1 cellular context compared by ENCODE assay signal in the genomic region with DNA sequence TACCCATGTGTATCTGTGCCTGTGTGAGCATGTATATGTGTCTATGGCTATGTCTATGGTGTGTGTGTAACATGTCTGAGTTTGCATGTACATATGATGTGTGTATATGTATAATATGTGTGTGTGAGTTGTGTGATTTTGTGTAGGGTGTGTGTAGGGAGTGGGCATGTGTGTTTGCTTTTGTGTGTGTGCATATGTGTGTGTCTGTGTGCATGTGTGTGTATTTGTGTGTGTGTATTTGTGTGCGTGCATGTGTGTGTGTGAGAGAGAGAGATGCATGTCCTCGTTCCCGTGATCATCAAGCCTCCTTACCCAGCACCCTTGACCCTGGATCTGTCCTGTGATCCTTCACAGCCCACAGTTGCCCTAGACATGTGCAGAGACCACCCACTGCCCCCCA.
A peak's percentile ranks its signal among the peaks of the same experiment; 100 is the strongest.
TF ChIP-seq lines count a peak whose summit lies in the region.

No MANE protein-coding gene starts in this region.

TF ChIP-seq in HepG2, 621 proteins besides CTCF, POLR2A, EP300 and RAD21 (continued from another document):
- TF ChIP-seq, protein P1, sequence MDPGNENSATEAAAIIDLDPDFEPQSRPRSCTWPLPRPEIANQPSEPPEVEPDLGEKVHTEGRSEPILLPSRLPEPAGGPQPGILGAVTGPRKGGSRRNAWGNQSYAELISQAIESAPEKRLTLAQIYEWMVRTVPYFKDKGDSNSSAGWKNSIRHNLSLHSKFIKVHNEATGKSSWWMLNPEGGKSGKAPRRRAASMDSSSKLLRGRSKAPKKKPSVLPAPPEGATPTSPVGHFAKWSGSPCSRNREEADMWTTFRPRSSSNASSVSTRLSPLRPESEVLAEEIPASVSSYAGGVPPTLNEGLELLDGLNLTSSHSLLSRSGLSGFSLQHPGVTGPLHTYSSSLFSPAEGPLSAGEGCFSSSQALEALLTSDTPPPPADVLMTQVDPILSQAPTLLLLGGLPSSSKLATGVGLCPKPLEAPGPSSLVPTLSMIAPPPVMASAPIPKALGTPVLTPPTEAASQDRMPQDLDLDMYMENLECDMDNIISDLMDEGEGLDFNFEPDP (CRISPR knock-in tag; conservative IDR thresholded peaks at IDR 0.05) = 0 out of 2 replicates have a peak, but pooled peaks have one; percentile 42
- no peak for TF ChIP-seq KAT2B (IDR thresholded peaks at IDR 0.05; ENCODE audit: borderline replicate concordance, low read depth, low read length)
TF ChIP-seq in HepG2: peak in this region for 3.
